ENCODE assay signal across 2 cellular contexts in genomic region chr12:12704593-12705230, GRCh38.
TF ChIP-seq lines count a peak whose summit lies in the region.

No MANE protein-coding gene starts in this region.

TF ChIP-seq in HEK293, 187 proteins besides CTCF, POLR2A, EP300 and RAD21 (continued from another document and continues in another):
- TF ChIP-seq ZNF513 (tag by site-specific recombination; IDR thresholded peaks at IDR 0.05) (0 out of 2 replicates have a peak, but pooled peaks have one; percentile 14), ZNF140 (tag by site-specific recombination; IDR thresholded peaks at IDR 0.05) (no peak), ZNF26 (tag by site-specific recombination; IDR thresholded peaks at IDR 0.05) (no peak), ZNF837 (tag by site-specific recombination; IDR thresholded peaks at IDR 0.05) (no peak), PBX3 (CRISPR knock-in tag; IDR thresholded peaks at IDR 0.05) (no peak), ZNF677 (tag by site-specific recombination; IDR thresholded peaks at IDR 0.05) (no peak), ZFP69B (tag by site-specific recombination; IDR thresholded peaks at IDR 0.05) (no peak), ZNF600 (tag by site-specific recombination; IDR thresholded peaks at IDR 0.05) (peak; percentile 96), ZNF184 (tag by site-specific recombination; IDR thresholded peaks at IDR 0.05) (peak; percentile 61; the same call in 1 of the 2 replicates), ZNF366 (tag by site-specific recombination; conservative IDR thresholded peaks at IDR 0.05) (0 out of 2 replicates have a peak, but pooled peaks have one; percentile 26), ZNF23 (tag by site-specific recombination; IDR thresholded peaks at IDR 0.05; ENCODE audit: borderline replicate concordance) (no peak), ZNF704 (tag by site-specific recombination; IDR thresholded peaks at IDR 0.05) (no peak), IKZF3 (tag by site-specific recombination; IDR thresholded peaks at IDR 0.05) (peak; percentile 61), OVOL3 (tag by site-specific recombination; IDR thresholded peaks at IDR 0.05) (no peak), ZNF175 (tag by site-specific recombination; IDR thresholded peaks at IDR 0.05) (no peak), ZBTB17 (tag by site-specific recombination; IDR thresholded peaks at IDR 0.05) (no peak), ZEB2 (tag by site-specific recombination; IDR thresholded peaks at IDR 0.05) (0 out of 2 replicates have a peak, but pooled peaks have one; percentile 56), ATF2 (tag by site-specific recombination; IDR thresholded peaks at IDR 0.05; ENCODE audit: low read depth) (no peak), ZNF692 (tag by site-specific recombination; IDR thresholded peaks at IDR 0.05) (peak; percentile 59; the same call in 1 of the 2 replicates)

TF ChIP-seq in SK-N-SH treated with all-trans-retinoic acid at 6 μM for 48 hours, 23 proteins besides CTCF, POLR2A, EP300 and RAD21 (continued from another document):
- TF ChIP-seq CREB5 (CRISPR knock-in tag; IDR thresholded peaks at IDR 0.05; ENCODE audit: low read depth) (no peak), GLIS3 (CRISPR knock-in tag; IDR thresholded peaks at IDR 0.05) (no peak)
